ENCODE assay signal across 26 cellular contexts in genomic region chr10:98649170-98649569, GRCh38.
DNase-seq lines count a peak whose midpoint lies in the region; ATAC-seq and TF ChIP-seq lines count a peak whose summit lies in the region.
"Had no signal": no experiment of that assay in that cellular context is flagged by ENCODE, and none has a peak within 500 bp of the region (broad histone marks: within the 10 kb centered on the region; RNA-seq: fewer than 3 reads in every experiment).

No MANE protein-coding gene starts in this region.

- peak overlapping the region; percentile 46 for H2BK12ac ChIP-seq in neuronal stem cell (ENCODE audit: low read length)

- POLR2A ChIA-PET in GM10248 (lab: Yijun Ruan, JAX), result no interaction called here

- no CpG with 5 or more reads among the region's 2 CpGs for WGBS in neuronal stem cell (ENCODE audit: extremely low coverage in 2 of 2, insufficient read length in 2 of 2, insufficient replicate concordance in 1 of 2), 2 donors
- 42 to 64% methylated on average over 2 of the region's 2 CpGs for WGBS in esophagus squamous epithelium, 2 donors
- 68% methylated on average over 2 of the region's 2 CpGs for WGBS in prostate gland

- no peak overlapping the region for H4K8ac ChIP-seq in neuronal stem cell (ENCODE audit: low read depth, low read length)

- H3K18ac ChIP-seq in neuronal stem cell (ENCODE audit: low read length), result no peak overlapping the region

- TF ChIP-seq CTCF in esophagus squamous epithelium (IDR thresholded peaks at IDR 0.05) (no peak), prostate gland (IDR thresholded peaks at IDR 0.05) (no peak), GM10248 (IDR thresholded peaks at IDR 0.05; ENCODE audit: control extremely low read depth, extremely low read depth, low read depth, missing control alignments) (no peak)

- H3K27ac ChIP-seq in neuronal stem cell (replicated peaks; ENCODE audit: low read length) (peak overlapping the region; percentile 89), esophagus squamous epithelium (no peak overlapping the region), prostate gland (no peak overlapping the region)
- H3K27ac ChIP-seq: GM23248, SK-N-MC had no signal

- peaks cover 0 to 15% of the 10 kb centered on the region in 2 donors for H3K4me1 ChIP-seq in neuronal stem cell (ENCODE audit: control insufficient read depth in 2 of 2, insufficient read depth in 1 of 2, low read depth in 1 of 2, low read length in 2 of 2)
- H3K4me1 ChIP-seq in esophagus squamous epithelium, result no peaks in the 10 kb centered on the region
- H3K4me1 ChIP-seq in prostate gland (replicated peaks), result no peaks in the 10 kb centered on the region
- H3K4me1 ChIP-seq: BE2C, HAP-1 had no signal

- H3K4me3 ChIP-seq in neuronal stem cell (ENCODE audit: low read length in 2 of 2) (no peak overlapping the region), esophagus squamous epithelium (no peak overlapping the region), prostate gland (no peak overlapping the region)
- H3K4me3 ChIP-seq: GM23248, HAP-1, SK-N-MC had no signal

- in situ Hi-C loops in KBM-7 (cut with MboI; ENCODE audit: low pct_unique_long_range_greater_than_20kb, low sequenced_read_pairs), result no loop called here

- H3K14ac ChIP-seq in neuronal stem cell (ENCODE audit: low read length), result no peak overlapping the region

- H2BK120ac ChIP-seq in neuronal stem cell (ENCODE audit: low read depth, low read length), result no peak overlapping the region

- intact Hi-C loops in esophagus squamous epithelium (cut with DNase I), result no loop called here
- intact Hi-C loops in prostate gland (cut with DNase I), result no loop called here

- H2AFZ ChIP-seq in neuronal stem cell (ENCODE audit: low read length), result no peak overlapping the region
- H2AFZ ChIP-seq: GM23248 had no signal

- H3K36me3 ChIP-seq in neuronal stem cell (replicated peaks in 1 of 2; ENCODE audit: control insufficient read depth in 2 of 2, insufficient read depth in 2 of 2, low read length in 2 of 2) (no peaks in the 10 kb centered on the region), esophagus squamous epithelium (no peaks in the 10 kb centered on the region), prostate gland (no peaks in the 10 kb centered on the region)
- H3K36me3 ChIP-seq: BE2C, HAP-1 had no signal

- no peak overlapping the region for H2BK15ac ChIP-seq in neuronal stem cell (ENCODE audit: low read length)

- H3K27me3 ChIP-seq in neuronal stem cell (ENCODE audit: control insufficient read depth in 3 of 3, insufficient read depth in 3 of 3, low read depth in 1 of 3, low read length in 3 of 3) (no peaks in the 10 kb centered on the region), esophagus squamous epithelium (no peaks in the 10 kb centered on the region), prostate gland (replicated peaks; ENCODE audit: insufficient read depth) (no peaks in the 10 kb centered on the region)
- H3K27me3 ChIP-seq: BE2C had no signal

- ATAC-seq in GM18519 (IDR thresholded peaks at IDR 0.05; ENCODE audit: low FRiP score, unreplicated experiment), result peak; percentile 38
- ATAC-seq in HG03469 (IDR thresholded peaks at IDR 0.05; ENCODE audit: unreplicated experiment), result peak; percentile 39
- ATAC-seq: Panc1 had no signal

- H3K4me2 ChIP-seq in neuronal stem cell (ENCODE audit: insufficient read depth, low read length, poor library complexity, severe bottlenecking), result no peak overlapping the region

- no peak overlapping the region for H3K4ac ChIP-seq in neuronal stem cell (ENCODE audit: low read length)

- H2BK5ac ChIP-seq in neuronal stem cell (ENCODE audit: low read length), result no peak overlapping the region

- no peak overlapping the region for H3K9ac ChIP-seq in neuronal stem cell (ENCODE audit: low read depth, low read length, poor library complexity)
- H3K9ac ChIP-seq: GM23248 had no signal

- H2AK5ac ChIP-seq in neuronal stem cell (ENCODE audit: low read depth, low read length), result no peak overlapping the region

- TF ChIP-seq POLR2A in esophagus squamous epithelium (IDR thresholded peaks at IDR 0.05) (no peak), prostate gland (IDR thresholded peaks at IDR 0.05) (no peak)

- H3K23ac ChIP-seq in neuronal stem cell (ENCODE audit: low read depth, low read length, poor library complexity), result no peak overlapping the region

- no peak overlapping the region for H4K91ac ChIP-seq in neuronal stem cell (ENCODE audit: low read depth, low read length, poor library complexity)

- DNase-seq in NOMO-1 treated with dmso at 0.1 percent for 144 hours (lab: John Stamatoyannopoulos, UW; ENCODE audit: unreplicated experiment) (peak; percentile 6), neuronal stem cell (ENCODE audit: low spot score) (no peak), KBM-7 (no peak), esophagus squamous epithelium (lab: John Stamatoyannopoulos, UW) (no peak), prostate gland (ENCODE audit: low spot score) (no peak), GM10248 (ENCODE audit: extremely low spot score) (no peak)
- DNase-seq: 8988T; ACHN; BE2C; CD8-positive, alpha-beta memory T cell; DMS 273 treated with DMSO at 0.1 percent for 48 hours; DMS79; EL; GDM1; GM23248; HFFc6; Karpas-422; NCI-H2029; NCI-H2227 treated with DMSO at 0.1 percent for 48 hours; NCI-H526 treated with DMSO at 0.1 percent for 48 hours; SHP77 treated with DMSO at 0.1 percent for 48 hours had no signal

- H3K9me3 ChIP-seq in neuronal stem cell (replicated peaks in 1 of 2; ENCODE audit: control insufficient read depth in 2 of 2, insufficient read depth in 1 of 2, low read depth in 1 of 2, low read length in 2 of 2) (peaks cover 0 to 3% of the 10 kb centered on the region in 2 donors), esophagus squamous epithelium (no peaks in the 10 kb centered on the region), prostate gland (no peaks in the 10 kb centered on the region)
- H3K9me3 ChIP-seq: BE2C, HAP-1 had no signal

- CTCF ChIA-PET in GM10248 (lab: Yijun Ruan, JAX), result interaction anchor here (1.1 to 2.2 kb wide), 3 partner anchors 12 to 182 kb away, joined by 3 to 4 read pairs (median 4); no protein-coding TSS in a partner anchor

- H3K79me1 ChIP-seq in neuronal stem cell (ENCODE audit: low read depth, low read length), result no peaks in the 10 kb centered on the region
